ENCODE assay signal across 1 cellular context in the genomic region with DNA sequence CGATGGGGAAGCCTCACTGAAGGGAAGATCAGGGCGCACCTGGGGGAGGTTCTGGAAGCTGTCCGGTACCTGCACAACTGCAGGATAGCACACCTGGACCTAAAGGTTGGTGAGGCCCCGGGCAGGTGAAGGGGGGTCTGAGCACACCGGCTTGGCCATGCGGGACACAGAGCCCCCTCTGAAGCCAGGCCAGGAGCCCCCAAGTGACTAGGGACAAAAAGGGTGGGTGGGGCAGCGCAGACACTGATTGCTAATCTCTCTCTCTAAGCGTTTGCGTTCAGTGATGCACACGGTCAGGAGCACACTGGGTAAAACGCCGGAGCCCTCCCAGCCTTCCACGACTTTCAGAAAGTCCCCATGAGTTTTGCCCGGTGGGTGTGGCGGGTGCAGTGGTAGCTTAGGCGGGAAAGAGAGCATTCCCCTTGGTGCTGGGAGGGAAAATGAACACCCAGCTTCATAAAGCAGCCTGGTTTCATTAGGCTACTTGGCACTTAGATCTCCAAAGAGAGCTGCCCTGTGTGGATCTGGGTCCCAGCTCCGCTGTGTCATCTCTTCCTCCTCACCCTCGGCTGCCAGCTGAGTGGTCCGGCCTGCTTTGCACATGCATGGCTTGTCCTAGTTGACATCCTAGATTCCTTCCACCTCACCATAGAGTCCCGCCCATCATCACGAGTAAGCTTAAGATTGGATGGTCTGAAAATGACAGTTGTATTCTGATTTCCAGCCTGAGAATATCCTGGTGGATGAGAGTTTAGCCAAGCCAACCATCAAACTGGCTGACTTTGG.
TF ChIP-seq lines count a peak whose summit lies in the region.

No MANE protein-coding gene starts in this region.

TF ChIP-seq in GM23338, 12 proteins besides CTCF, POLR2A, EP300 and RAD21 (continued from another document):
- TF ChIP-seq, protein P1, sequence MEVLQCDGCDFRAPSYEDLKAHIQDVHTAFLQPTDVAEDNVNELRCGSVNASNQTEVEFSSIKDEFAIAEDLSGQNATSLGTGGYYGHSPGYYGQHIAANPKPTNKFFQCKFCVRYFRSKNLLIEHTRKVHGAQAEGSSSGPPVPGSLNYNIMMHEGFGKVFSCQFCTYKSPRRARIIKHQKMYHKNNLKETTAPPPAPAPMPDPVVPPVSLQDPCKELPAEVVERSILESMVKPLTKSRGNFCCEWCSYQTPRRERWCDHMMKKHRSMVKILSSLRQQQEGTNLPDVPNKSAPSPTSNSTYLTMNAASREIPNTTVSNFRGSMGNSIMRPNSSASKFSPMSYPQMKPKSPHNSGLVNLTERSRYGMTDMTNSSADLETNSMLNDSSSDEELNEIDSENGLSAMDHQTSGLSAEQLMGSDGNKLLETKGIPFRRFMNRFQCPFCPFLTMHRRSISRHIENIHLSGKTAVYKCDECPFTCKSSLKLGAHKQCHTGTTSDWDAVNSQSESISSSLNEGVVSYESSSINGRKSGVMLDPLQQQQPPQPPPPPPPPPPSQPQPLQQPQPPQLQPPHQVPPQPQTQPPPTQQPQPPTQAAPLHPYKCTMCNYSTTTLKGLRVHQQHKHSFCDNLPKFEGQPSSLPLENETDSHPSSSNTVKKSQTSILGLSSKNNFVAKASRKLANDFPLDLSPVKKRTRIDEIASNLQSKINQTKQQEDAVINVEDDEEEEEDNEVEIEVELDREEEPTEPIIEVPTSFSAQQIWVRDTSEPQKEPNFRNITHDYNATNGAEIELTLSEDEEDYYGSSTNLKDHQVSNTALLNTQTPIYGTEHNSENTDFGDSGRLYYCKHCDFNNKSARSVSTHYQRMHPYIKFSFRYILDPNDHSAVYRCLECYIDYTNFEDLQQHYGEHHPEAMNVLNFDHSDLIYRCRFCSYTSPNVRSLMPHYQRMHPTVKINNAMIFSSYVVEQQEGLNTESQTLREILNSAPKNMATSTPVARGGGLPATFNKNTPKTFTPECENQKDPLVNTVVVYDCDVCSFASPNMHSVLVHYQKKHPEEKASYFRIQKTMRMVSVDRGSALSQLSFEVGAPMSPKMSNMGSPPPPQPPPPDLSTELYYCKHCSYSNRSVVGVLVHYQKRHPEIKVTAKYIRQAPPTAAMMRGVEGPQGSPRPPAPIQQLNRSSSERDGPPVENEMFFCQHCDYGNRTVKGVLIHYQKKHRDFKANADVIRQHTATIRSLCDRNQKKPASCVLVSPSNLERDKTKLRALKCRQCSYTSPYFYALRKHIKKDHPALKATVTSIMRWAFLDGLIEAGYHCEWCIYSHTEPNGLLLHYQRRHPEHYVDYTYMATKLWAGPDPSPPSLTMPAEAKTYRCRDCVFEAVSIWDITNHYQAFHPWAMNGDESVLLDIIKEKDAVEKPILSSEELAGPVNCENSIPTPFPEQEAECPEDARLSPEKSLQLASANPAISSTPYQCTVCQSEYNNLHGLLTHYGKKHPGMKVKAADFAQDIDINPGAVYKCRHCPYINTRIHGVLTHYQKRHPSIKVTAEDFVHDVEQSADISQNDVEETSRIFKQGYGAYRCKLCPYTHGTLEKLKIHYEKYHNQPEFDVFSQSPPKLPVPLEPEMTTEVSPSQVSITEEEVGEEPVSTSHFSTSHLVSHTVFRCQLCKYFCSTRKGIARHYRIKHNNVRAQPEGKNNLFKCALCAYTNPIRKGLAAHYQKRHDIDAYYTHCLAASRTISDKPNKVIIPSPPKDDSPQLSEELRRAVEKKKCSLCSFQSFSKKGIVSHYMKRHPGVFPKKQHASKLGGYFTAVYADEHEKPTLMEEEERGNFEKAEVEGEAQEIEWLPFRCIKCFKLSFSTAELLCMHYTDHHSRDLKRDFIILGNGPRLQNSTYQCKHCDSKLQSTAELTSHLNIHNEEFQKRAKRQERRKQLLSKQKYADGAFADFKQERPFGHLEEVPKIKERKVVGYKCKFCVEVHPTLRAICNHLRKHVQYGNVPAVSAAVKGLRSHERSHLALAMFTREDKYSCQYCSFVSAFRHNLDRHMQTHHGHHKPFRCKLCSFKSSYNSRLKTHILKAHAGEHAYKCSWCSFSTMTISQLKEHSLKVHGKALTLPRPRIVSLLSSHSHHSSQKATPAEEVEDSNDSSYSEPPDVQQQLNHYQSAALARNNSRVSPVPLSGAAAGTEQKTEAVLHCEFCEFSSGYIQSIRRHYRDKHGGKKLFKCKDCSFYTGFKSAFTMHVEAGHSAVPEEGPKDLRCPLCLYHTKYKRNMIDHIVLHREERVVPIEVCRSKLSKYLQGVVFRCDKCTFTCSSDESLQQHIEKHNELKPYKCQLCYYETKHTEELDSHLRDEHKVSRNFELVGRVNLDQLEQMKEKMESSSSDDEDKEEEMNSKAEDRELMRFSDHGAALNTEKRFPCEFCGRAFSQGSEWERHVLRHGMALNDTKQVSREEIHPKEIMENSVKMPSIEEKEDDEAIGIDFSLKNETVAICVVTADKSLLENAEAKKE (CRISPR knock-in tag; IDR thresholded peaks at IDR 0.05): no peak
- TF ChIP-seq JUNB (IDR thresholded peaks at IDR 0.05; ENCODE audit: unreplicated experiment) (no peak), POLR2AphosphoS5 (IDR thresholded peaks at IDR 0.05; ENCODE audit: low read depth) (no peak), NANOG (IDR thresholded peaks at IDR 0.05; ENCODE audit: borderline replicate concordance) (no peak), EZH2 (IDR thresholded peaks at IDR 0.05; ENCODE audit: low read depth, unreplicated experiment) (no peak), STAT1 (IDR thresholded peaks at IDR 0.05; ENCODE audit: unreplicated experiment) (no peak)
- TF ChIP-seq, protein P2, sequence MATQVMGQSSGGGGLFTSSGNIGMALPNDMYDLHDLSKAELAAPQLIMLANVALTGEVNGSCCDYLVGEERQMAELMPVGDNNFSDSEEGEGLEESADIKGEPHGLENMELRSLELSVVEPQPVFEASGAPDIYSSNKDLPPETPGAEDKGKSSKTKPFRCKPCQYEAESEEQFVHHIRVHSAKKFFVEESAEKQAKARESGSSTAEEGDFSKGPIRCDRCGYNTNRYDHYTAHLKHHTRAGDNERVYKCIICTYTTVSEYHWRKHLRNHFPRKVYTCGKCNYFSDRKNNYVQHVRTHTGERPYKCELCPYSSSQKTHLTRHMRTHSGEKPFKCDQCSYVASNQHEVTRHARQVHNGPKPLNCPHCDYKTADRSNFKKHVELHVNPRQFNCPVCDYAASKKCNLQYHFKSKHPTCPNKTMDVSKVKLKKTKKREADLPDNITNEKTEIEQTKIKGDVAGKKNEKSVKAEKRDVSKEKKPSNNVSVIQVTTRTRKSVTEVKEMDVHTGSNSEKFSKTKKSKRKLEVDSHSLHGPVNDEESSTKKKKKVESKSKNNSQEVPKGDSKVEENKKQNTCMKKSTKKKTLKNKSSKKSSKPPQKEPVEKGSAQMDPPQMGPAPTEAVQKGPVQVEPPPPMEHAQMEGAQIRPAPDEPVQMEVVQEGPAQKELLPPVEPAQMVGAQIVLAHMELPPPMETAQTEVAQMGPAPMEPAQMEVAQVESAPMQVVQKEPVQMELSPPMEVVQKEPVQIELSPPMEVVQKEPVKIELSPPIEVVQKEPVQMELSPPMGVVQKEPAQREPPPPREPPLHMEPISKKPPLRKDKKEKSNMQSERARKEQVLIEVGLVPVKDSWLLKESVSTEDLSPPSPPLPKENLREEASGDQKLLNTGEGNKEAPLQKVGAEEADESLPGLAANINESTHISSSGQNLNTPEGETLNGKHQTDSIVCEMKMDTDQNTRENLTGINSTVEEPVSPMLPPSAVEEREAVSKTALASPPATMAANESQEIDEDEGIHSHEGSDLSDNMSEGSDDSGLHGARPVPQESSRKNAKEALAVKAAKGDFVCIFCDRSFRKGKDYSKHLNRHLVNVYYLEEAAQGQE (IDR thresholded peaks at IDR 0.05; ENCODE audit: unreplicated experiment): no peak
